In genomic region chr1:50750021-50750619, GRCh38 we compare ENCODE assay signal across 1 cellular context.
TF ChIP-seq lines count a peak whose summit lies in the region.

No MANE protein-coding gene starts in this region.

TF ChIP-seq in GM23338, 12 proteins besides CTCF, POLR2A, EP300 and RAD21 (continued from another document):
- TF ChIP-seq ZNF462 (CRISPR knock-in tag; IDR thresholded peaks at IDR 0.05) (no peak), JUNB (IDR thresholded peaks at IDR 0.05; ENCODE audit: unreplicated experiment) (no peak), REST (IDR thresholded peaks at IDR 0.05; ENCODE audit: unreplicated experiment) (no peak), POLR2AphosphoS5 (IDR thresholded peaks at IDR 0.05; ENCODE audit: low read depth) (no peak), CREB1 (CRISPR knock-in tag; IDR thresholded peaks at IDR 0.05; ENCODE audit: low read depth) (no peak)
TF ChIP-seq in GM23338: peak in this region for 0.
